ENCODE assay signal across 8 cellular contexts in genomic region chr2:36356990-36357505, GRCh38. TPM values are rescaled to one million over a fixed set of nuclear protein-coding genes. Genes with fewer than 3 reads are reported as not detected.
DNase-seq lines count a peak whose midpoint lies in the region; ATAC-seq and TF ChIP-seq lines count a peak whose summit lies in the region.

No MANE protein-coding gene starts in this region.

- H3K4me3 ChIP-seq in Loucy (ENCODE audit: low read length, poor library complexity, severe bottlenecking) (peak overlapping the region; percentile 75), iPS-18c (ENCODE audit: insufficient read depth, low read depth, low read length) (peak overlapping the region; percentile 73), smooth muscle cell (peak overlapping the region; percentile 60)

- no peaks in the 10 kb centered on the region for H3K9me3 Mint-ChIP-seq in activated naive CD8-positive, alpha-beta T cell treated with anti-CD3 and anti-CD28 coated beads, Interleukin-2, amount 50 U/mL, for 24 hours

- H3K4me1 Mint-ChIP-seq in activated naive CD8-positive, alpha-beta T cell treated with anti-CD3 and anti-CD28 coated beads, Interleukin-2, amount 50 U/mL, for 24 hours: peaks cover 45% of the 10 kb centered on the region

- H3K27me3 Mint-ChIP-seq in activated naive CD8-positive, alpha-beta T cell treated with anti-CD3 and anti-CD28 coated beads, Interleukin-2, amount 50 U/mL, for 24 hours: peaks cover 50% of the 10 kb centered on the region

- TF ChIP-seq CTCF in Loucy (conservative IDR thresholded peaks at IDR 0.05; ENCODE audit: low read length) (no peak), smooth muscle cell (IDR thresholded peaks at IDR 0.05; ENCODE audit: borderline replicate concordance, insufficient read depth, poor library complexity, severe bottlenecking) (no peak)

- H3K9ac ChIP-seq in Loucy (ENCODE audit: low read depth, low read length, poor library complexity, severe bottlenecking): peak overlapping the region; percentile 7
- peak overlapping the region; percentile 73 for H3K9ac ChIP-seq in smooth muscle cell (ENCODE audit: low read depth)

- H3K4me2 ChIP-seq in Loucy (ENCODE audit: low read depth, low read length, poor library complexity, severe bottlenecking): peak overlapping the region; percentile 82
- H3K4me2 ChIP-seq in smooth muscle cell: peak overlapping the region; percentile 84

- H3F3A ChIP-seq in Loucy (ENCODE audit: low read depth) (peaks cover 4% of the 10 kb centered on the region; the same call in 1 of the 2 replicates), smooth muscle cell (ENCODE audit: low read depth) (peaks cover 16% of the 10 kb centered on the region)

- DNase-seq in Daoy (ENCODE audit: low read depth) (peak; percentile 70), smooth muscle cell (lab: John Stamatoyannopoulos, UW; ENCODE audit: unreplicated experiment) (no peak), OCI-M2 (lab: John Stamatoyannopoulos, UW; ENCODE audit: unreplicated experiment) (no peak), amniotic stem cell (lab: John Stamatoyannopoulos, UW) (no peak)
- peak; percentile 43 for DNase-seq in activated naive CD8-positive, alpha-beta T cell treated with anti-CD3 and anti-CD28 coated beads, Interleukin-2, amount 50 U/mL, for 24 hours

- no peaks in the 10 kb centered on the region for H3K9me2 ChIP-seq in Loucy (replicated peaks; ENCODE audit: low read depth, low read length)

- peak overlapping the region; percentile 86 for H3K27ac Mint-ChIP-seq in activated naive CD8-positive, alpha-beta T cell treated with anti-CD3 and anti-CD28 coated beads, Interleukin-2, amount 50 U/mL, for 24 hours

- H3K36me3 Mint-ChIP-seq in activated naive CD8-positive, alpha-beta T cell treated with anti-CD3 and anti-CD28 coated beads, Interleukin-2, amount 50 U/mL, for 24 hours (ENCODE audit: low read depth): peaks cover 2% of the 10 kb centered on the region

- peak; percentile 19 for ATAC-seq in GM21390 (IDR thresholded peaks at IDR 0.05; ENCODE audit: unreplicated experiment)
- ATAC-seq in activated naive CD8-positive, alpha-beta T cell treated with anti-CD3 and anti-CD28 coated beads, Interleukin-2, amount 50 U/mL, for 24 hours: peak; percentile 52

- H2AFZ ChIP-seq in Loucy (ENCODE audit: low read length): peak overlapping the region; percentile 91
- peak overlapping the region; percentile 23 for H2AFZ ChIP-seq in smooth muscle cell (ENCODE audit: low read depth)

- H3K79me2 ChIP-seq in Loucy (ENCODE audit: insufficient read depth, low read length) (no peaks in the 10 kb centered on the region), smooth muscle cell (ENCODE audit: low read depth) (peaks cover 28% of the 10 kb centered on the region)

- no peaks in the 10 kb centered on the region for H3K36me3 ChIP-seq in Loucy (ENCODE audit: insufficient read depth, low read length)
- H3K36me3 ChIP-seq in smooth muscle cell (ENCODE audit: low read depth): no peaks in the 10 kb centered on the region

- H3K4me1 ChIP-seq in Loucy (ENCODE audit: insufficient read depth, low read length, poor library complexity, severe bottlenecking) (peaks cover 8% of the 10 kb centered on the region), smooth muscle cell (ENCODE audit: low read depth) (peaks cover 32% of the 10 kb centered on the region)

- no peaks in the 10 kb centered on the region for H3K9me3 ChIP-seq in Loucy (ENCODE audit: insufficient read depth, low read depth, low read length)
- no peaks in the 10 kb centered on the region for H3K9me3 ChIP-seq in iPS-18c (ENCODE audit: control insufficient read depth, insufficient read depth, low read length)
- no peaks in the 10 kb centered on the region for H3K9me3 ChIP-seq in smooth muscle cell (replicated peaks; ENCODE audit: low read depth)

- H4K20me1 ChIP-seq in Loucy (ENCODE audit: insufficient read depth, low read length, poor library complexity, severe bottlenecking): no peaks in the 10 kb centered on the region
- H4K20me1 ChIP-seq in smooth muscle cell (ENCODE audit: low read depth): no peaks in the 10 kb centered on the region

- peak overlapping the region; percentile 81 for H3K27ac ChIP-seq in smooth muscle cell (ENCODE audit: low read depth)

- H3K27me3 ChIP-seq in Loucy (ENCODE audit: insufficient read depth, low read length, poor library complexity, severe bottlenecking) (no peaks in the 10 kb centered on the region), smooth muscle cell (ENCODE audit: low read depth) (no peaks in the 10 kb centered on the region)

- H3K4me3 Mint-ChIP-seq in activated naive CD8-positive, alpha-beta T cell treated with anti-CD3 and anti-CD28 coated beads, Interleukin-2, amount 50 U/mL, for 24 hours: peak overlapping the region; percentile 95

- under 1% methylated on average over 25 of the region's 31 CpGs for WGBS in smooth muscle cell (ENCODE audit: low lambda C conversion rate)

RNA-seq across cellular contexts. Expression of gene CRIM1, which starts 1.5 kb away (rescaled TPM):
- 81.5 and 95.4 TPM in 2 replicates for total RNA-seq in Daoy (2014; rRNA removed; shearing (Covaris generic))
- 28.0 and 32.8 TPM in 2 replicates for total RNA-seq in smooth muscle cell
- 10.1 and 15.7 TPM in 2 replicates for polyA plus RNA-seq in smooth muscle cell

Comparison
In these comparisons a context has a peak if more than half of its experiments do, and no peak if none do; other contexts are left out.
1. DNase-seq: peak in Daoy (single experiment) and activated naive CD8-positive, alpha-beta T cell treated with anti-CD3 and anti-CD28 coated beads, Interleukin-2, amount 50 U/mL, for 24 hours (single experiment); none in smooth muscle cell (single experiment), OCI-M2 (single experiment) and amniotic stem cell (single experiment).
2. Peak in every context shown above with its lines, with median percentiles within 50 percentile points of each other: H3K4me3 ChIP-seq.